Comparison of ENCODE assay signal across 1 cellular context in genomic region chr1:229624906-229625871, GRCh38.
A peak's percentile ranks its signal among the peaks of the same experiment; 100 is the strongest.
TF ChIP-seq lines count a peak whose summit lies in the region.

No MANE protein-coding gene starts in this region.

TF ChIP-seq in HepG2, 621 proteins besides CTCF, POLR2A, EP300 and RAD21 (continued from another document and continues in another):
- no peak for TF ChIP-seq NAIF1 (CRISPR knock-in tag; IDR thresholded peaks at IDR 0.05; ENCODE audit: borderline replicate concordance)
- no peak for TF ChIP-seq IRX3 (CRISPR knock-in tag; IDR thresholded peaks at IDR 0.05; ENCODE audit: borderline replicate concordance, low read depth)
- TF ChIP-seq KLF9 (CRISPR knock-in tag; IDR thresholded peaks at IDR 0.05; ENCODE audit: low read depth): no peak
- no peak for TF ChIP-seq CENPX (CRISPR knock-in tag; IDR thresholded peaks at IDR 0.05)
- no peak for TF ChIP-seq ZNF777 (CRISPR knock-in tag; IDR thresholded peaks at IDR 0.05)
- peak; percentile 64; the same call in 1 of the 2 replicates for TF ChIP-seq SAP130 (CRISPR knock-in tag; IDR thresholded peaks at IDR 0.05; ENCODE audit: low read depth)
- TF ChIP-seq GZF1 (CRISPR knock-in tag; IDR thresholded peaks at IDR 0.05): no peak
- TF ChIP-seq ZNF317 (CRISPR knock-in tag; IDR thresholded peaks at IDR 0.05): no peak
- no peak for TF ChIP-seq ZNF414 (CRISPR knock-in tag; IDR thresholded peaks at IDR 0.05)
- TF ChIP-seq TCF7 (IDR thresholded peaks at IDR 0.05; ENCODE audit: low read depth): no peak
- TF ChIP-seq ZBED4 (CRISPR knock-in tag; IDR thresholded peaks at IDR 0.05; ENCODE audit: borderline replicate concordance): peak; percentile 15; the same call in 1 of the 2 replicates
- TF ChIP-seq PHB2 (IDR thresholded peaks at IDR 0.05; ENCODE audit: partially characterized antibody): no peak
- no peak for TF ChIP-seq RFXANK (CRISPR knock-in tag; IDR thresholded peaks at IDR 0.05)
- no peak for TF ChIP-seq CHCHD3 (CRISPR knock-in tag; IDR thresholded peaks at IDR 0.05)
- TF ChIP-seq IRF9 (CRISPR knock-in tag; IDR thresholded peaks at IDR 0.05; ENCODE audit: borderline replicate concordance): 0 out of 2 replicates have a peak, but pooled peaks have one; percentile 42
- TF ChIP-seq KLF15 (CRISPR knock-in tag; IDR thresholded peaks at IDR 0.05; ENCODE audit: borderline replicate concordance): no peak
- TF ChIP-seq ATF1 (CRISPR knock-in tag; IDR thresholded peaks at IDR 0.05): no peak
- TF ChIP-seq MYNN (CRISPR knock-in tag; IDR thresholded peaks at IDR 0.05; ENCODE audit: low read depth): no peak
- no peak for TF ChIP-seq ZNF552 (CRISPR knock-in tag; IDR thresholded peaks at IDR 0.05; ENCODE audit: borderline replicate concordance)
- peak; percentile 36; the same call in 1 of the 2 replicates for TF ChIP-seq PHF20 (CRISPR knock-in tag; IDR thresholded peaks at IDR 0.05)
- no peak for TF ChIP-seq ATF7-NPFF (CRISPR knock-in tag; IDR thresholded peaks at IDR 0.05; ENCODE audit: low read depth)
- no peak for TF ChIP-seq NR2F1 (CRISPR knock-in tag; IDR thresholded peaks at IDR 0.05)
- no peak for TF ChIP-seq ZNF20 (CRISPR knock-in tag; IDR thresholded peaks at IDR 0.05)
- peak; percentile 68; the same call in 1 of the 2 replicates for TF ChIP-seq ZBTB4 (CRISPR knock-in tag; IDR thresholded peaks at IDR 0.05; ENCODE audit: borderline replicate concordance)
- no peak for TF ChIP-seq ZNF574 (CRISPR knock-in tag; IDR thresholded peaks at IDR 0.05)
- no peak for TF ChIP-seq ZNF3 (CRISPR knock-in tag; IDR thresholded peaks at IDR 0.05)
- TF ChIP-seq ZNF362 (CRISPR knock-in tag; IDR thresholded peaks at IDR 0.05; ENCODE audit: borderline replicate concordance): no peak
- no peak for TF ChIP-seq TRIM22 (IDR thresholded peaks at IDR 0.05)
- TF ChIP-seq YEATS4 (CRISPR knock-in tag; IDR thresholded peaks at IDR 0.05; ENCODE audit: borderline replicate concordance): no peak
- TF ChIP-seq NONO (IDR thresholded peaks at IDR 0.05): no peak
- TF ChIP-seq NONO (CRISPR knock-in tag; conservative IDR thresholded peaks at IDR 0.05): 0 out of 2 replicates have a peak, but pooled peaks have one; percentile 9
- TF ChIP-seq ZNF329 (CRISPR knock-in tag; IDR thresholded peaks at IDR 0.05; ENCODE audit: low read depth): peak; percentile 49; the same call in 1 of the 2 replicates
- TF ChIP-seq GPN1 (CRISPR knock-in tag; IDR thresholded peaks at IDR 0.05; ENCODE audit: borderline replicate concordance): no peak
- no peak for TF ChIP-seq HBP1 (CRISPR knock-in tag; IDR thresholded peaks at IDR 0.05; ENCODE audit: low read depth)
- TF ChIP-seq CCDC6 (CRISPR knock-in tag; IDR thresholded peaks at IDR 0.05): no peak
- TF ChIP-seq TRIM24 (CRISPR knock-in tag; IDR thresholded peaks at IDR 0.05): no peak
- TF ChIP-seq ZNF441 (CRISPR knock-in tag; IDR thresholded peaks at IDR 0.05; ENCODE audit: borderline replicate concordance): 0 out of 2 replicates have a peak, but pooled peaks have one; percentile 3
- no peak for TF ChIP-seq RNF2 (conservative IDR thresholded peaks at IDR 0.05; ENCODE audit: low read depth)
- no peak for TF ChIP-seq HMG20B (CRISPR knock-in tag; conservative IDR thresholded peaks at IDR 0.05)
- no peak for TF ChIP-seq POLR2AphosphoS5 (IDR thresholded peaks at IDR 0.05; ENCODE audit: low read depth, low read length)
- peak; percentile 54 for TF ChIP-seq KDM5B (CRISPR knock-in tag; IDR thresholded peaks at IDR 0.05; ENCODE audit: borderline replicate concordance)
- TF ChIP-seq DDIT3 (CRISPR knock-in tag; IDR thresholded peaks at IDR 0.05): no peak
- no peak for TF ChIP-seq ZNF256 (CRISPR knock-in tag; conservative IDR thresholded peaks at IDR 0.05)
- peak; percentile 83 for TF ChIP-seq ZNF263 (CRISPR knock-in tag; IDR thresholded peaks at IDR 0.05)
- TF ChIP-seq FOXC1 (CRISPR knock-in tag; IDR thresholded peaks at IDR 0.05; ENCODE audit: borderline replicate concordance): 0 out of 2 replicates have a peak, but pooled peaks have one; percentile 65
- TF ChIP-seq DBP (CRISPR knock-in tag; IDR thresholded peaks at IDR 0.05; ENCODE audit: not compliant biosample characterization): no peak
